ENCODE assay signal across 8 cellular contexts in the genomic region with DNA sequence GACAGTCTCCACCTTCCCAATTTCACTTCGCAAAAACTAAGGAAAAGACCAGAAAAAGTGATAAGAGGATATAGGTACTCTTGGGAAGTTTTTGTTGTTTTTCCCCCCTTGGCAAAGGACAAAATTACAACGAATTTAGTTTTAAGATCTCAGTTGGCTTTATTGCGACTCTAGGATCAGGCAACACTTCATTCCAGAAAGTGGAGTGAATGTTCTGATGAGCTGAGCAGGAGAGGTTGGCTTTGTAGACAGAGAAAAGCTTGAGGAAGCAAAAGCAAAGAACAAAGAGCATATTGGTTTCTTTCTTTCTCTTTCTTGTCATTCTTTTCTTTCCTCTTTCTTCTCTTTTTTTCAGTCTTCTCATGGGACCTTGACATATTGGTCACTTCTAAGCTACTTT. TPM values are rescaled to one million over a fixed set of nuclear protein-coding genes. Genes with fewer than 3 reads are reported as not detected.
DNase-seq lines count a peak whose midpoint lies in the region; ATAC-seq and TF ChIP-seq lines count a peak whose summit lies in the region.

No MANE protein-coding gene starts in this region.

- no peak overlapping the region for H4K8ac ChIP-seq in trophoblast cell (ENCODE audit: low read depth, low read length)

- H3K4me1 ChIP-seq in PC-3 (ENCODE audit: insufficient read depth, low read length) (peaks cover 18% of the 10 kb centered on the region), trophoblast cell (ENCODE audit: control insufficient read depth in 1 of 2, insufficient read depth in 2 of 2, low read length in 2 of 2) (peaks cover 0 to 3% of the 10 kb centered on the region in 2 experiments)

- TF ChIP-seq CTCF in GM06990 (IDR thresholded peaks at IDR 0.05; ENCODE audit: insufficient read depth, low read length, poor library complexity, severe bottlenecking) (no peak), PC-3 (conservative IDR thresholded peaks at IDR 0.05; ENCODE audit: low read depth, low read length) (no peak)

- CTCF ChIA-PET in PC-3 (lab: Charles Lee): interaction anchor here (0.9 to 1.0 kb wide), 4 partner anchors 27 to 79 kb away, joined by 3 to 11 read pairs (median 6); a partner anchor contains a TSS

- BruUV-seq in PC-3 (replicated peaks; lab: Mats Ljungman, UMichigan): TSS peak; percentile 94

- POLR2A ChIA-PET in PC-3 (lab: Charles Lee; ENCODE audit: unreplicated experiment): interaction anchor here (0.5 to 1.7 kb wide), 3 partner anchors 31 to 197 kb away, joined by 3 to 30 read pairs (median 13); a partner anchor contains a TSS

- H3K14ac ChIP-seq in trophoblast cell (ENCODE audit: low read length): no peak overlapping the region

- H3K9me2 ChIP-seq in PC-3 (replicated peaks; ENCODE audit: low read length): no peaks in the 10 kb centered on the region

- no peak overlapping the region for H3K23ac ChIP-seq in trophoblast cell (ENCODE audit: low read length)

- H3K9ac ChIP-seq in PC-3 (ENCODE audit: low read length) (peak overlapping the region; percentile 35), trophoblast cell (ENCODE audit: low read length) (no peak overlapping the region)

- no peak overlapping the region for H2BK12ac ChIP-seq in trophoblast cell (ENCODE audit: low read length)

- no peak for ATAC-seq in PC-3

- H3K27me3 ChIP-seq in GM06990 (replicated peaks; ENCODE audit: control insufficient read depth, insufficient read depth, low read length) (no peaks in the 10 kb centered on the region), PC-3 (ENCODE audit: low read length) (no peaks in the 10 kb centered on the region), trophoblast cell (ENCODE audit: insufficient read depth, low read length) (no peaks in the 10 kb centered on the region)

- DNase-seq in GM06990 (ENCODE audit: extremely low read depth, insufficient read length) (no peak), PC-3 (no peak), epithelial cell of prostate (ENCODE audit: low read depth, low spot score) (no peak), trophoblast cell (no peak), NCI-H1092 treated with DMSO at 0.1 percent for 48 hours (lab: John Stamatoyannopoulos, UW) (no peak), KG1 (lab: John Stamatoyannopoulos, UW) (no peak), NCI-H2029 treated with DMSO at 0.1 percent for 48 hours (lab: John Stamatoyannopoulos, UW) (no peak)
- DNase-seq in stimulated activated naive CD4-positive, alpha-beta T cell treated with Interleukin-2 at 50 U/mL for 16 hours (lab: John Stamatoyannopoulos, UW): no peak

- H4K12ac ChIP-seq in trophoblast cell (ENCODE audit: low read depth, low read length): no peak overlapping the region

- H4K91ac ChIP-seq in trophoblast cell (ENCODE audit: low read depth, low read length): no peak overlapping the region

- H2AFZ ChIP-seq in PC-3 (ENCODE audit: low read length): peak overlapping the region; percentile 92
- H2AFZ ChIP-seq in trophoblast cell (ENCODE audit: insufficient read depth, low read length, poor library complexity): no peak overlapping the region

- H3K79me1 ChIP-seq in trophoblast cell (ENCODE audit: low read length): no peaks in the 10 kb centered on the region

- H3K4me2 ChIP-seq in PC-3 (ENCODE audit: low read length) (peak overlapping the region; percentile 87), trophoblast cell (ENCODE audit: low read length) (peak overlapping the region; percentile 71)

- no peak overlapping the region for H2BK120ac ChIP-seq in trophoblast cell (ENCODE audit: insufficient read depth, low read length, poor library complexity)

- no peaks in the 10 kb centered on the region for H4K20me1 ChIP-seq in PC-3 (ENCODE audit: low read length)

- H3K9me3 ChIP-seq in PC-3 (ENCODE audit: low read length) (no peaks in the 10 kb centered on the region), trophoblast cell (ENCODE audit: insufficient read depth, low read depth, low read length) (no peaks in the 10 kb centered on the region)

- H3K4ac ChIP-seq in trophoblast cell (ENCODE audit: low read depth, low read length): no peak overlapping the region

- H3K18ac ChIP-seq in trophoblast cell (ENCODE audit: low read length): no peak overlapping the region

- H3K79me2 ChIP-seq in PC-3 (ENCODE audit: low read length) (peaks cover 13% of the 10 kb centered on the region), trophoblast cell (ENCODE audit: control insufficient read depth, insufficient read depth, low read length, poor library complexity) (no peaks in the 10 kb centered on the region)

- no peaks in the 10 kb centered on the region for H3F3A ChIP-seq in PC-3 (ENCODE audit: low read length, unreplicated experiment)

- H3K27ac ChIP-seq in PC-3 (ENCODE audit: low read length) (no peak overlapping the region), epithelial cell of prostate (peak overlapping the region; percentile 72), trophoblast cell (ENCODE audit: low read depth, low read length) (no peak overlapping the region)

- H3K36me3 ChIP-seq in GM06990 (ENCODE audit: control insufficient read depth, insufficient read depth, low read length) (peaks cover 5% of the 10 kb centered on the region), PC-3 (ENCODE audit: low read depth, low read length) (peaks cover 8% of the 10 kb centered on the region; the same call in 1 of the 2 replicates), trophoblast cell (ENCODE audit: control insufficient read depth in 1 of 2, insufficient read depth in 2 of 2, low read length in 2 of 2) (peaks cover 5 to 14% of the 10 kb centered on the region in 2 experiments)

- whole genome bisulfite sequencing in trophoblast cell (ENCODE audit: extremely low coverage, insufficient coverage, insufficient read length): no CpG with 5 or more reads among the region's 3 CpGs

- H3K4me3 ChIP-seq in GM06990 (replicated peaks; ENCODE audit: low read depth, low read length) (peak overlapping the region; percentile 77), PC-3 (ENCODE audit: low read length) (peak overlapping the region; percentile 81), trophoblast cell (ENCODE audit: low read depth, low read length) (no peak overlapping the region)

- no peak overlapping the region for H2BK5ac ChIP-seq in trophoblast cell (ENCODE audit: low read depth, low read length, poor library complexity)

- intact Hi-C loops in PC-3 (cut with micrococcal nuclease): loop anchor here (1.0 to 5.0 kb wide), 4 partner anchors 31 to 101 kb away; a partner anchor contains a TSS

- no peak overlapping the region for H2AK5ac ChIP-seq in trophoblast cell (ENCODE audit: low read length)

RNA-seq across cellular contexts. Expression of a gene that starts 0.6 kb away (rescaled TPM):
- 10.5 and 13.0 TPM in 2 replicates for total RNA-seq in PC-3 (2014; rRNA removed)
- 11.5 and 12.0 TPM in 2 replicates for polyA plus RNA-seq in trophoblast cell (2013)

RNA-seq across cellular contexts. Expression of a gene that starts 30.8 kb away (rescaled TPM):
- 53.2 and 64.7 TPM in 2 replicates for total RNA-seq in PC-3 (2014; rRNA removed)
- polyA plus RNA-seq in trophoblast cell (2013): 107 and 110 TPM in 2 replicates
